ENCODE assay signal across 25 cellular contexts in the genomic region with DNA sequence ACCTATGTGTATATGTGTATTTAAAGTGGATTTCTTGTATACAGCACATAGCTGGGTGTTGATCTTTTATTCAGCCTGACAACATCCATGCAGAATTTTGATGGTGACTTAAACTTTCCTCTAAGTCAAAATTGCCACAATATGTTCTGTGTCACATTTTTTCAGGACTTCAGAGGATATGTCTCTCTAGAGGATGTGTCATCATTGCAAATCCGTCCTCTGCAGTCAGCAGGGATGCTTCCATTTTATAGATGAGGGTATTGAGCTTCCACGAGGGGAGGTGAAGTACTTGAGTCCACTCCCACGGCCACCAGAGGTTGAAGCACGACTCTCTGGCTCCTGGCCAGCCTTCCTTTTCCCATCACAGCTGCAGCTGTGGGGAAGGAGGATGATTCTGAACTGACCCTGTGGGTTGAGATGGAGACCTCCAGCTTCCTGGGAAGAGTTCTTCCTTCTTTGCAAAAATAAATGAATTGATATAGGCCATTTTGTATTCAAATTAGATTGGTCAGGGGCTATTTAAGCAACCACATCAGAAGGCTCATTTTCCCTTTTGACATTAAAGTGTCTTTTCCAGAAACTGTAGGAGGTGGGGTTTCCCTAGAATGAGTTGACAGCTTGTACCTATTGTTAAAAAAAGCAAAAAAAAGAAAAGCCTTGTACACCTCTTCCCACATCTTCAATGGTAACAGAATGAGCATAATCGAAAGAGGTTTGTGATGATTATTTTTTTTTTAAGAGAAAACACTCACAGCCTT. TPM values are rescaled to one million over a fixed set of nuclear protein-coding genes. Genes with fewer than 3 reads are reported as not detected.
DNase-seq lines count a peak whose midpoint lies in the region; ATAC-seq and TF ChIP-seq lines count a peak whose summit lies in the region.
"Had no signal": no experiment of that assay in that cellular context is flagged by ENCODE, and none has a peak within 500 bp of the region (broad histone marks: within the 10 kb centered on the region; RNA-seq: fewer than 3 reads in every experiment).

No MANE protein-coding gene starts in this region.

- peak overlapping the region; percentile 91 for H3K27ac Mint-ChIP-seq in activated naive CD8-positive, alpha-beta T cell treated with anti-CD3 and anti-CD28 coated beads, Interleukin-2, amount 50 U/mL, for 24 hours
- no peak overlapping the region for H3K27ac Mint-ChIP-seq in T-cell

- no peaks in the 10 kb centered on the region for H3K36me3 Mint-ChIP-seq in activated T-cell treated with anti-CD3 and anti-CD28 coated beads, Interleukin-2, amount 50 U/mL, for 4 hours (ENCODE audit: insufficient read depth)
- H3K36me3 Mint-ChIP-seq in activated naive CD8-positive, alpha-beta T cell treated with anti-CD3 and anti-CD28 coated beads, Interleukin-2, amount 50 U/mL, for 24 hours (ENCODE audit: low read depth), result peaks cover 2% of the 10 kb centered on the region
- no peaks in the 10 kb centered on the region for H3K36me3 Mint-ChIP-seq in T-cell
- H3K36me3 Mint-ChIP-seq: CD4-positive, alpha-beta memory T cell; neural progenitor cell had no signal

- POLR2A ChIA-PET in T-cell (lab: Charles Lee), result no interaction called here

- no peak for DNase-seq in activated T-cell treated with anti-CD3 and anti-CD28 coated beads, Interleukin-2, amount 50 U/mL, for 4 hours
- DNase-seq in activated T-cell treated with anti-CD3 and anti-CD28 coated beads for 4 hours (no peak), GM20000 (ENCODE audit: low spot score) (peak; percentile 47), GM19240 (ENCODE audit: insufficient read length, low spot score) (no peak), T-cell (no peak), HPDE6-E6E7 (ENCODE audit: extremely low spot score) (no peak)
- peak; percentile 18 for DNase-seq in activated naive CD8-positive, alpha-beta T cell treated with anti-CD3 and anti-CD28 coated beads, Interleukin-2, amount 50 U/mL, for 24 hours
- DNase-seq in stimulated activated CD4-positive, alpha-beta T cell treated with anti-CD3 and anti-CD28 coated beads, Interleukin-4, amount 100 ng/mL, for 24 hours, result peak; percentile 30
- DNase-seq: activated CD4-positive, CD25-positive, alpha-beta regulatory T cell; CD4-positive, alpha-beta memory T cell; DMS53; glutamatergic neuron; GOT3; left ventricle myocardium inferior; mucosa of descending colon; NCI-H1048; NCI-H2029 treated with DMSO at 0.1 percent for 48 hours; NCI-H446; stimulated activated naive CD4-positive, alpha-beta T cell; transverse colon had no signal

- H3K4me3 Mint-ChIP-seq in activated T-cell treated with anti-CD3 and anti-CD28 coated beads, Interleukin-2, amount 50 U/mL, for 4 hours, result no peak overlapping the region
- H3K4me3 Mint-ChIP-seq in activated naive CD8-positive, alpha-beta T cell treated with anti-CD3 and anti-CD28 coated beads, Interleukin-2, amount 50 U/mL, for 24 hours, result peak overlapping the region; percentile 45
- H3K4me3 Mint-ChIP-seq in T-cell, result no peak overlapping the region
- H3K4me3 Mint-ChIP-seq: CD4-positive, alpha-beta memory T cell; neural progenitor cell had no signal

- peak; percentile 83 to 87 for ATAC-seq in activated T-cell treated with anti-CD3 and anti-CD28 coated beads, Interleukin-2, amount 50 U/mL, for 4 hours
- ATAC-seq in activated naive CD8-positive, alpha-beta T cell treated with anti-CD3 and anti-CD28 coated beads, Interleukin-2, amount 50 U/mL, for 24 hours, result peak; percentile 84
- ATAC-seq in T-cell (replicated peaks in 1 of 4), result no peak
- ATAC-seq: mucosa of descending colon had no signal

- no peaks in the 10 kb centered on the region for H3K9me3 Mint-ChIP-seq in activated T-cell treated with anti-CD3 and anti-CD28 coated beads, Interleukin-2, amount 50 U/mL, for 4 hours
- H3K9me3 Mint-ChIP-seq in activated naive CD8-positive, alpha-beta T cell treated with anti-CD3 and anti-CD28 coated beads, Interleukin-2, amount 50 U/mL, for 24 hours, result peaks cover 11% of the 10 kb centered on the region
- peaks cover 0 to 5% (median 0%) of the 10 kb centered on the region in 3 donors for H3K9me3 Mint-ChIP-seq in T-cell
- H3K9me3 Mint-ChIP-seq: neural progenitor cell had no signal

- TF ChIP-seq CTCF in GM20000 (IDR thresholded peaks at IDR 0.05; ENCODE audit: extremely low read depth, missing control alignments), result no peak

- H3K4me1 Mint-ChIP-seq in activated T-cell treated with anti-CD3 and anti-CD28 coated beads, Interleukin-2, amount 50 U/mL, for 4 hours (ENCODE audit: low read depth), result peaks cover 28% of the 10 kb centered on the region
- peaks cover 40% of the 10 kb centered on the region for H3K4me1 Mint-ChIP-seq in activated naive CD8-positive, alpha-beta T cell treated with anti-CD3 and anti-CD28 coated beads, Interleukin-2, amount 50 U/mL, for 24 hours
- H3K4me1 Mint-ChIP-seq in T-cell, result peaks cover 11 to 15% (median 13%) of the 10 kb centered on the region in 3 donors

- CTCF ChIA-PET in T-cell (lab: Charles Lee), result no interaction called here

- H3K27me3 Mint-ChIP-seq in activated T-cell treated with anti-CD3 and anti-CD28 coated beads, Interleukin-2, amount 50 U/mL, for 4 hours (ENCODE audit: low read depth), result peaks cover 2% of the 10 kb centered on the region
- H3K27me3 Mint-ChIP-seq in activated naive CD8-positive, alpha-beta T cell treated with anti-CD3 and anti-CD28 coated beads, Interleukin-2, amount 50 U/mL, for 24 hours, result peaks cover 17% of the 10 kb centered on the region
- peaks cover 0 to 4% of the 10 kb centered on the region in 2 donors for H3K27me3 Mint-ChIP-seq in T-cell

RNA-seq across cellular contexts. Expression of a gene that starts 55.2 kb away (rescaled TPM):
- under 1 TPM in 2 of 3 donors, not detected in 1; 0.10 to 0.50 TPM for total RNA-seq in activated T-cell treated with anti-CD3 and anti-CD28 coated beads, Interleukin-2, amount 50 U/mL, for 4 hours
- total RNA-seq in T-cell, result under 1 TPM in 3 of 5 donors, not detected in 2; 0.22 to 0.98 (median 0.50) TPM
- total RNA-seq: ascending aorta; CD4-positive, alpha-beta memory T cell; cerebellum; left ventricle myocardium inferior; SK-MEL-5; T-helper 2 cell treated with Interferon-gamma antibody and Interleukin-4, amounts not matched to agents 100 ng/mL and 5 ng/mL, for 36 hours had no signal

Comparison
In these comparisons a context has a peak if more than half of its experiments do, and no peak if none do; other contexts are left out.
1. ATAC-seq: peak in activated T-cell treated with anti-CD3 and anti-CD28 coated beads, Interleukin-2, amount 50 U/mL, for 4 hours (2 of 2) and activated naive CD8-positive, alpha-beta T cell treated with anti-CD3 and anti-CD28 coated beads, Interleukin-2, amount 50 U/mL, for 24 hours (single experiment); none in T-cell (0 of 4).
2. DNase-seq: peak in GM20000 (single experiment), activated naive CD8-positive, alpha-beta T cell treated with anti-CD3 and anti-CD28 coated beads, Interleukin-2, amount 50 U/mL, for 24 hours (single experiment) and stimulated activated CD4-positive, alpha-beta T cell treated with anti-CD3 and anti-CD28 coated beads, Interleukin-4, amount 100 ng/mL, for 24 hours (single experiment); none in activated T-cell treated with anti-CD3 and anti-CD28 coated beads, Interleukin-2, amount 50 U/mL, for 4 hours (single experiment), activated T-cell treated with anti-CD3 and anti-CD28 coated beads for 4 hours (single experiment), GM19240 (single experiment), T-cell (0 of 34) and HPDE6-E6E7 (single experiment).